In the genomic region with DNA sequence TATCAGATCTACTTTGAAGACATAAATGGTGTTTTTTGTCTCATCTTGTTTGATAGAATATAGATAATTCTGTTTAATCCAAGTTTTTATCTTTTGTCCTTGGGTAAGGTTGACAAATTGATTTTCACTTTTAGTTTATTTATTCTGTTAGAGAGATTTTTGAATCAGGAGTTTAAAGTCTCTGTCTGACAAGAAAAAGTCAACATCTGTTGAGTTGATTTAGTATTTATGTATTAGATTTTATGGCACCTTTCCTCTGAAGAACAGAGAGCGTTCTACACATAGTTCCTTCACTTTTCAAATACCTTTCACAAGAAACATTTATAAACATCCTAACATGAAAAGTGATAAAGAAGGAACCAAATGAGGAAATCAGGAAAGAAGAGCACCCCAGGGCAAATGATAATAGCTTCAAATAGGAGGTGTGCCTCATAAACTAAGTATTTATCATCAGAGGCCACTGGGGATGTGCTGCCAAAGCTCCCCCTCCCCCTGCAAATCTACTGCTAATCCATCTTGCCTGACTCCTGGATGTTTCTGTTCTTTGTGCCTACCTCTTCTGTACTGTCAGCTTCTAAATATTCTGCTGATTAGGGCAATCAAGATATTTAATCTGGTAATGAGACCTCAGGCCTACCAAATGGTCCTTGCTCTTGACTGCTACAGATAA, we compare ENCODE assay signal across 1 cellular context.
TF ChIP-seq lines count a peak whose summit lies in the region.

No MANE protein-coding gene starts in this region.

TF ChIP-seq in GM23338, 12 proteins besides CTCF, POLR2A, EP300 and RAD21 (continued from another document):
- TF ChIP-seq, protein P1, sequence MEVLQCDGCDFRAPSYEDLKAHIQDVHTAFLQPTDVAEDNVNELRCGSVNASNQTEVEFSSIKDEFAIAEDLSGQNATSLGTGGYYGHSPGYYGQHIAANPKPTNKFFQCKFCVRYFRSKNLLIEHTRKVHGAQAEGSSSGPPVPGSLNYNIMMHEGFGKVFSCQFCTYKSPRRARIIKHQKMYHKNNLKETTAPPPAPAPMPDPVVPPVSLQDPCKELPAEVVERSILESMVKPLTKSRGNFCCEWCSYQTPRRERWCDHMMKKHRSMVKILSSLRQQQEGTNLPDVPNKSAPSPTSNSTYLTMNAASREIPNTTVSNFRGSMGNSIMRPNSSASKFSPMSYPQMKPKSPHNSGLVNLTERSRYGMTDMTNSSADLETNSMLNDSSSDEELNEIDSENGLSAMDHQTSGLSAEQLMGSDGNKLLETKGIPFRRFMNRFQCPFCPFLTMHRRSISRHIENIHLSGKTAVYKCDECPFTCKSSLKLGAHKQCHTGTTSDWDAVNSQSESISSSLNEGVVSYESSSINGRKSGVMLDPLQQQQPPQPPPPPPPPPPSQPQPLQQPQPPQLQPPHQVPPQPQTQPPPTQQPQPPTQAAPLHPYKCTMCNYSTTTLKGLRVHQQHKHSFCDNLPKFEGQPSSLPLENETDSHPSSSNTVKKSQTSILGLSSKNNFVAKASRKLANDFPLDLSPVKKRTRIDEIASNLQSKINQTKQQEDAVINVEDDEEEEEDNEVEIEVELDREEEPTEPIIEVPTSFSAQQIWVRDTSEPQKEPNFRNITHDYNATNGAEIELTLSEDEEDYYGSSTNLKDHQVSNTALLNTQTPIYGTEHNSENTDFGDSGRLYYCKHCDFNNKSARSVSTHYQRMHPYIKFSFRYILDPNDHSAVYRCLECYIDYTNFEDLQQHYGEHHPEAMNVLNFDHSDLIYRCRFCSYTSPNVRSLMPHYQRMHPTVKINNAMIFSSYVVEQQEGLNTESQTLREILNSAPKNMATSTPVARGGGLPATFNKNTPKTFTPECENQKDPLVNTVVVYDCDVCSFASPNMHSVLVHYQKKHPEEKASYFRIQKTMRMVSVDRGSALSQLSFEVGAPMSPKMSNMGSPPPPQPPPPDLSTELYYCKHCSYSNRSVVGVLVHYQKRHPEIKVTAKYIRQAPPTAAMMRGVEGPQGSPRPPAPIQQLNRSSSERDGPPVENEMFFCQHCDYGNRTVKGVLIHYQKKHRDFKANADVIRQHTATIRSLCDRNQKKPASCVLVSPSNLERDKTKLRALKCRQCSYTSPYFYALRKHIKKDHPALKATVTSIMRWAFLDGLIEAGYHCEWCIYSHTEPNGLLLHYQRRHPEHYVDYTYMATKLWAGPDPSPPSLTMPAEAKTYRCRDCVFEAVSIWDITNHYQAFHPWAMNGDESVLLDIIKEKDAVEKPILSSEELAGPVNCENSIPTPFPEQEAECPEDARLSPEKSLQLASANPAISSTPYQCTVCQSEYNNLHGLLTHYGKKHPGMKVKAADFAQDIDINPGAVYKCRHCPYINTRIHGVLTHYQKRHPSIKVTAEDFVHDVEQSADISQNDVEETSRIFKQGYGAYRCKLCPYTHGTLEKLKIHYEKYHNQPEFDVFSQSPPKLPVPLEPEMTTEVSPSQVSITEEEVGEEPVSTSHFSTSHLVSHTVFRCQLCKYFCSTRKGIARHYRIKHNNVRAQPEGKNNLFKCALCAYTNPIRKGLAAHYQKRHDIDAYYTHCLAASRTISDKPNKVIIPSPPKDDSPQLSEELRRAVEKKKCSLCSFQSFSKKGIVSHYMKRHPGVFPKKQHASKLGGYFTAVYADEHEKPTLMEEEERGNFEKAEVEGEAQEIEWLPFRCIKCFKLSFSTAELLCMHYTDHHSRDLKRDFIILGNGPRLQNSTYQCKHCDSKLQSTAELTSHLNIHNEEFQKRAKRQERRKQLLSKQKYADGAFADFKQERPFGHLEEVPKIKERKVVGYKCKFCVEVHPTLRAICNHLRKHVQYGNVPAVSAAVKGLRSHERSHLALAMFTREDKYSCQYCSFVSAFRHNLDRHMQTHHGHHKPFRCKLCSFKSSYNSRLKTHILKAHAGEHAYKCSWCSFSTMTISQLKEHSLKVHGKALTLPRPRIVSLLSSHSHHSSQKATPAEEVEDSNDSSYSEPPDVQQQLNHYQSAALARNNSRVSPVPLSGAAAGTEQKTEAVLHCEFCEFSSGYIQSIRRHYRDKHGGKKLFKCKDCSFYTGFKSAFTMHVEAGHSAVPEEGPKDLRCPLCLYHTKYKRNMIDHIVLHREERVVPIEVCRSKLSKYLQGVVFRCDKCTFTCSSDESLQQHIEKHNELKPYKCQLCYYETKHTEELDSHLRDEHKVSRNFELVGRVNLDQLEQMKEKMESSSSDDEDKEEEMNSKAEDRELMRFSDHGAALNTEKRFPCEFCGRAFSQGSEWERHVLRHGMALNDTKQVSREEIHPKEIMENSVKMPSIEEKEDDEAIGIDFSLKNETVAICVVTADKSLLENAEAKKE (CRISPR knock-in tag; IDR thresholded peaks at IDR 0.05): no peak
- TF ChIP-seq NANOG (IDR thresholded peaks at IDR 0.05; ENCODE audit: borderline replicate concordance): no peak
- no peak for TF ChIP-seq STAT1 (IDR thresholded peaks at IDR 0.05; ENCODE audit: unreplicated experiment)
- TF ChIP-seq CREB1 (CRISPR knock-in tag; IDR thresholded peaks at IDR 0.05; ENCODE audit: low read depth): no peak
TF ChIP-seq in GM23338: peak in this region for 0.
